In genomic region chr1:148529101-148529567, GRCh38 we compare ENCODE assay signal across 8 cellular contexts. TPM values are rescaled to one million over a fixed set of nuclear protein-coding genes. Genes with fewer than 3 reads are reported as not detected.
A peak's percentile ranks its signal among the peaks of the same experiment; 100 is the strongest.
DNase-seq lines count a peak whose midpoint lies in the region; ATAC-seq and TF ChIP-seq lines count a peak whose summit lies in the region.
"Not testable (repeated sequence)": the region's sequence is repeated elsewhere in the genome, so short reads cannot be mapped to it uniquely, and the experiment has no call there.

No MANE protein-coding gene starts in this region.

- POLR2A ChIA-PET in RWPE1 (lab: Yijun Ruan, JAX; ENCODE audit: low non-redundant PET): not testable (repeated sequence)

- not testable (repeated sequence) for H3K27ac Mint-ChIP-seq in nephron

- not testable (repeated sequence) for DNase-seq in RWPE1 (ENCODE audit: low spot score)
- DNase-seq in activated CD8-positive, alpha-beta memory T cell treated with anti-CD3 and anti-CD28 coated beads for 4 hours (ENCODE audit: low read depth in 2 of 2): peak; percentile 24 to 39
- peak; percentile 60 for DNase-seq in brain microvascular endothelial cell
- peak; percentile 37 for DNase-seq in Right ventricle myocardium superior
- DNase-seq in stimulated activated CD4-positive, alpha-beta T cell treated with anti-CD3 and anti-CD28 coated beads, TNF-alpha, amount 100 ng/mL, for 48 hours (ENCODE audit: low read depth in 3 of 3): peak; percentile 39 to 62 (median 47)

- H3K36me3 Mint-ChIP-seq in nephron (ENCODE audit: low read depth): not testable (repeated sequence)

- not testable (repeated sequence) for H3K9me3 ChIP-seq in HUES48 (ENCODE audit: control insufficient read depth, insufficient read depth, low read length)

- H3K27me3 ChIP-seq in HUES48 (ENCODE audit: control insufficient read depth, insufficient read depth, low read length); brain microvascular endothelial cell (replicated peaks): not testable (repeated sequence)

- not testable (repeated sequence) for H3K9ac ChIP-seq in HUES48 (ENCODE audit: low read depth, low read length)

- not testable (repeated sequence) for H3K4me1 ChIP-seq in HUES48 (ENCODE audit: control insufficient read depth, insufficient read depth, low read length)

- H3K4me1 Mint-ChIP-seq in nephron: not testable (repeated sequence)

- in situ Hi-C loops in brain microvascular endothelial cell (cut with HindIII; ENCODE audit: low pct_ligation_motif_present, low sequenced_read_pairs): not testable (repeated sequence)

- CTCF ChIA-PET in RWPE1 (lab: Yijun Ruan, JAX): not testable (repeated sequence)

- not testable (repeated sequence) for ATAC-seq in Right ventricle myocardium superior (ENCODE audit: poor library complexity)

- H3K27ac ChIP-seq in C4-2B (peak overlapping the region; percentile 51; the same call in 1 of the 2 replicates), RWPE1 (peak overlapping the region; percentile 59)
- H3K27ac ChIP-seq in HUES48 (ENCODE audit: low read depth, low read length); brain microvascular endothelial cell: not testable (repeated sequence)

- peak overlapping the region; percentile 37; the same call in 1 of the 2 replicates for H3K4me3 ChIP-seq in HUES48 (ENCODE audit: low read depth, low read length)
- peak overlapping the region; percentile 27 for H3K4me3 ChIP-seq in brain microvascular endothelial cell (ENCODE audit: low read depth, low read length)

- H3K36me3 ChIP-seq in HUES48 (ENCODE audit: control insufficient read depth, insufficient read depth, low read length); brain microvascular endothelial cell (replicated peaks): not testable (repeated sequence)

- peak; percentile 4; the same call in 1 of the 2 replicates for TF ChIP-seq CTCF in C4-2B (conservative IDR thresholded peaks at IDR 0.05)
- TF ChIP-seq CTCF in RWPE1 (conservative IDR thresholded peaks at IDR 0.05; ENCODE audit: low read depth); brain microvascular endothelial cell (IDR thresholded peaks at IDR 0.05; ENCODE audit: low read depth, low read length, missing control alignments); nephron (IDR thresholded peaks at IDR 0.05; ENCODE audit: unreplicated experiment in 3 of 3): not testable (repeated sequence)

- H3K9me3 Mint-ChIP-seq in nephron: not testable (repeated sequence)

- intact Hi-C loops in Right ventricle myocardium superior (cut with DNase I): not testable (repeated sequence)

- H3K4me3 Mint-ChIP-seq in nephron: peak overlapping the region; percentile 74 to 87 (median 83)

- not testable (repeated sequence) for H3K27me3 Mint-ChIP-seq in nephron (ENCODE audit: low read depth)

RNA-seq across cellular contexts. Expression of gene PPIAL4G, which starts 46.0 kb away (rescaled TPM):
- total RNA-seq in Right ventricle myocardium superior: not detected
